1 cellular context compared by ENCODE assay signal in the genomic region with DNA sequence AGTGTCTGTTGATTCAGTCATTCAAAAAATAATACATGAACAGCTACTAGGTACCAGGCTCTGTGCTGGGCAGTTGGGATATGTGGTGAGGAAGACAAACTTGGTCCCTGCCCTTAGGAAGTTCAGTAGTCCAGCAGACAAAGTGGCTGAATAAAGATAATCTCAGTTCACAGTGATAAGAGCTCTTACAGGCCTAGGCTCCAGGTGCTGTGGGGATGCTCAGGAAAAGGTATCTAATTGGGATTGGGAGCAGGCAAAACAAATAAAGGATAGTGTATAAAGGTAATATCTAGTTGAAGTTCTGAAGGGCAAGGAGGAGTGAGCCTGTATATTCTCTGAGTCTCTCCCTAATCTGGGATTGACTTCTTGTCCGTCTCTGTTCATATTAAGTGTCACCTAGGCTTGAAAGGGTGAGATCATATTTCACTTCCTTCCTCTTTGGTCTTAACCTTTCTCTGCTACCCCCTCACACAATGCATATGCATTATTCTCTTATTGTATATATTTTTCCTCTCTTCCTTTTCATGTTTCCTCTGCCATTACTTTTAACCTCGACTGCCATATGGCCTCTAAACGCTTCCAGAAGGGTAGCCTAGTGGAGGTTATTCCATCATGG.
TF ChIP-seq lines count a peak whose summit lies in the region.

No MANE protein-coding gene starts in this region.

TF ChIP-seq in K562, 482 proteins besides CTCF, POLR2A, EP300 and RAD21:
- TF ChIP-seq TCF3 (CRISPR knock-in tag; IDR thresholded peaks at IDR 0.05) (0 out of 2 replicates have a peak, but pooled peaks have one; percentile 4), ZNF3 (CRISPR knock-in tag; IDR thresholded peaks at IDR 0.05) (no peak), RCOR1 (IDR thresholded peaks at IDR 0.05; ENCODE audit: borderline replicate concordance in 1 of 2, low read depth in 2 of 2, low read length in 2 of 2) (0 out of 4 replicates have a peak, but pooled peaks of 1 of the 2 experiments have one; percentile 6), MED1 (CRISPR knock-in tag; IDR thresholded peaks at IDR 0.05; ENCODE audit: borderline replicate concordance) (no peak), FOXA3 (CRISPR knock-in tag; conservative IDR thresholded peaks at IDR 0.05 in 1 of 2, IDR thresholded peaks at IDR 0.05 in 1 of 2) (no peak), KAT2B (IDR thresholded peaks at IDR 0.05; ENCODE audit: low read depth, low read length) (no peak), YY1 (IDR thresholded peaks at IDR 0.05; ENCODE audit: borderline replicate concordance in 1 of 3, control insufficient read depth in 1 of 3, extremely low read depth in 1 of 3, insufficient read depth in 3 of 3, insufficient read length in 1 of 3, insufficient replicate concordance in 2 of 3, low read depth in 1 of 3, low read length in 2 of 3) (no peak), RBBP5 (IDR thresholded peaks at IDR 0.05; ENCODE audit: borderline replicate concordance, insufficient read depth, low read length, poor library complexity, severe bottlenecking) (no peak), ATF3 (IDR thresholded peaks at IDR 0.05) (peak; percentile 14; the same call in 1 of the 2 replicates), ATF3 (CRISPR knock-in tag; conservative IDR thresholded peaks at IDR 0.05) (0 out of 2 replicates have a peak, but pooled peaks have one; percentile 42), SMARCA4 (IDR thresholded peaks at IDR 0.05) (peak; percentile 38; the same call in 1 of the 2 replicates), ZEB2 (IDR thresholded peaks at IDR 0.05) (0 out of 2 replicates have a peak, but pooled peaks have one; percentile 53), CTBP1 (IDR thresholded peaks at IDR 0.05; ENCODE audit: borderline replicate concordance) (peak; percentile 59), KLF6 (CRISPR knock-in tag; IDR thresholded peaks at IDR 0.05; ENCODE audit: borderline replicate concordance) (no peak), ARID1B (IDR thresholded peaks at IDR 0.05) (0 out of 2 replicates have a peak, but pooled peaks have one; percentile 2), BRF1 (IDR thresholded peaks at IDR 0.05; ENCODE audit: borderline replicate concordance, extremely low read depth, insufficient read length) (no peak), IRF9 (tag; IDR thresholded peaks at IDR 0.05) (no peak), RBM22 (IDR thresholded peaks at IDR 0.05; ENCODE audit: low read depth, low read length, poor library complexity, severe bottlenecking) (no peak), NCOA6 (IDR thresholded peaks at IDR 0.05) (no peak), ZNF764 (CRISPR knock-in tag; IDR thresholded peaks at IDR 0.05; ENCODE audit: low read depth) (no peak), YBX1 (IDR thresholded peaks at IDR 0.05) (no peak), SOX6 (IDR thresholded peaks at IDR 0.05) (0 out of 2 replicates have a peak, but pooled peaks have one; percentile 15), SRSF7 (optimal IDR thresholded peaks at IDR 0.05; ENCODE audit: low read depth, low read length) (no peak), DPF2 (IDR thresholded peaks at IDR 0.05) (0 out of 2 replicates have a peak, but pooled peaks have one; percentile 21), CBFA2T3 (IDR thresholded peaks at IDR 0.05) (0 out of 2 replicates have a peak, but pooled peaks have one; percentile 2), HMGXB4 (CRISPR knock-in tag; IDR thresholded peaks at IDR 0.05) (no peak), SMARCE1 (IDR thresholded peaks at IDR 0.05) (peak; percentile 45), SPI1 (IDR thresholded peaks at IDR 0.05; ENCODE audit: borderline replicate concordance, low read depth, low read length) (peak; percentile 62; the same call in 1 of the 2 replicates), RBM25 (IDR thresholded peaks at IDR 0.05; ENCODE audit: low read depth, low read length, severe bottlenecking) (no peak), ZSCAN32 (CRISPR knock-in tag; IDR thresholded peaks at IDR 0.05) (no peak), ZNF263 (CRISPR knock-in tag; IDR thresholded peaks at IDR 0.05; ENCODE audit: borderline replicate concordance) (no peak), ZNF445 (CRISPR knock-in tag; IDR thresholded peaks at IDR 0.05; ENCODE audit: low read depth) (no peak)
- TF ChIP-seq, protein P1, sequence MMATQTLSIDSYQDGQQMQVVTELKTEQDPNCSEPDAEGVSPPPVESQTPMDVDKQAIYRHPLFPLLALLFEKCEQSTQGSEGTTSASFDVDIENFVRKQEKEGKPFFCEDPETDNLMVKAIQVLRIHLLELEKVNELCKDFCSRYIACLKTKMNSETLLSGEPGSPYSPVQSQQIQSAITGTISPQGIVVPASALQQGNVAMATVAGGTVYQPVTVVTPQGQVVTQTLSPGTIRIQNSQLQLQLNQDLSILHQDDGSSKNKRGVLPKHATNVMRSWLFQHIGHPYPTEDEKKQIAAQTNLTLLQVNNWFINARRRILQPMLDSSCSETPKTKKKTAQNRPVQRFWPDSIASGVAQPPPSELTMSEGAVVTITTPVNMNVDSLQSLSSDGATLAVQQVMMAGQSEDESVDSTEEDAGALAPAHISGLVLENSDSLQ (IDR thresholded peaks at IDR 0.05): 0 out of 2 replicates have a peak, but pooled peaks have one; percentile 18
